In the genomic region with DNA sequence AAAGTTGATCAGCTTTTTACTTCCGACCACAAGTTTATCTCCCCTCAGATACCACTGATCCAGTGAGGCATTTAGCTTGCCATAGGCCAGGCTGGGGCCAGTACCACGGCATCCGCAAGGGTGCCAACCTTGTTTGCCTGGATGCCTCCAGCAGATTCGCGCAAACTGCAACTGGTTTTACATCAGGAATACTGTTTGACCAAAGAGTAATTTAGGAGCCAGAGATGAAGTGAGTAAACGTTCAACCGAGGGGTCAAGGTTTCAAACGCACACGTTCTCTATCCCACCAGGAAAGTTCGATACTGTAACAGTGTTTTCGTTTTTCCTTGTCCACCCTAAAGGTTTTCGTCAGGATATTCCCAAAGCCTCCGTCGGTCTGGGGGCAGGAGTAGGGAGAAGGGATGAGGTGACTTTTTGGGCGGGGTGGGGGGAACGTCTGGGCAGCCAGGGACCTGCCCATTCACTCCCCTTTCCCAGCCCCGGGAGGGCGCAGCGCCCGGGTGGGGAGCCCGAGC, we compare ENCODE assay signal across 7 cellular contexts. TPM values are rescaled to one million over a fixed set of nuclear protein-coding genes. Genes with fewer than 3 reads are reported as not detected.
A peak's percentile ranks its signal among the peaks of the same experiment; 100 is the strongest.
DNase-seq lines count a peak whose midpoint lies in the region; ATAC-seq and TF ChIP-seq lines count a peak whose summit lies in the region.

A gene with protein sequence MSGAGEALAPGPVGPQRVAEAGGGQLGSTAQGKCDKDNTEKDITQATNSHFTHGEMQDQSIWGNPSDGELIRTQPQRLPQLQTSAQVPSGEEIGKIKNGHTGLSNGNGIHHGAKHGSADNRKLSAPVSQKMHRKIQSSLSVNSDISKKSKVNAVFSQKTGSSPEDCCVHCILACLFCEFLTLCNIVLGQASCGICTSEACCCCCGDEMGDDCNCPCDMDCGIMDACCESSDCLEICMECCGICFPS (plus strand): TSS at position 459 of the 515 bp plus-strand sequence. CDS start 940 bp downstream, outside the sequence.

- no peaks in the 10 kb centered on the region for H3K9me3 ChIP-seq in fibroblast of lung (ENCODE audit: control insufficient read depth, insufficient read depth, low read depth, low read length)

- H3K4me3 Mint-ChIP-seq in nephron, result peak within 1 kb of the TSS; percentile 89 to 97 (median 95)

- H3K36me3 ChIP-seq in KMS-11 (ENCODE audit: insufficient read depth) (no peaks in the 10 kb centered on the region), fibroblast of lung (ENCODE audit: control insufficient read depth, insufficient read depth, low read length) (no peaks in the 10 kb centered on the region)

- H3K27ac ChIP-seq in KMS-11 (peak within 1 kb of the TSS; percentile 66), fibroblast of lung (ENCODE audit: insufficient read depth, low read length) (peak within 1 kb of the TSS; percentile 76)

- no peaks in the 10 kb centered on the region for H3K9me3 Mint-ChIP-seq in nephron

- H3K9ac ChIP-seq in KMS-11 (peak within 1 kb of the TSS; percentile 93), fibroblast of lung (ENCODE audit: insufficient read depth, low read length) (peak within 1 kb of the TSS; percentile 71)

- H3K27me3 ChIP-seq in KMS-11 (ENCODE audit: insufficient read depth, low read depth) (no peaks in the 10 kb centered on the region), fibroblast of lung (ENCODE audit: control insufficient read depth, insufficient read depth, low read length) (no peaks in the 10 kb centered on the region)

- peaks cover 28% of the 10 kb centered on the region for H3K4me1 ChIP-seq in KMS-11 (ENCODE audit: low read depth, poor library complexity, severe bottlenecking)
- H3K4me1 ChIP-seq in fibroblast of lung (ENCODE audit: control insufficient read depth, extremely low read depth, insufficient read depth, low read length), result peaks cover 6% of the 10 kb centered on the region

- H3K4me2 ChIP-seq in KMS-11 (peak within 1 kb of the TSS; percentile 55), fibroblast of lung (ENCODE audit: extremely low read depth, insufficient read depth, low read length) (peak within 1 kb of the TSS; percentile 68)

- H2AFZ ChIP-seq in KMS-11 (ENCODE audit: low read depth), result peak within 1 kb of the TSS; percentile 97
- H2AFZ ChIP-seq in fibroblast of lung (ENCODE audit: low read length), result peak within 1 kb of the TSS; percentile 88

- peak; percentile 27 for DNase-seq in activated CD8-positive, alpha-beta memory T cell treated with anti-CD3 and anti-CD28 coated beads, Interleukin-2, amount 50 U/mL, for 4 hours
- DNase-seq in fibroblast of lung (ENCODE audit: low read depth in 2 of 2) (no peak), NCI-H1417 treated with DMSO at 0.1 percent for 48 hours (lab: John Stamatoyannopoulos, UW) (no peak), NCI-H1694 treated with DMSO at 0.1 percent for 48 hours (lab: John Stamatoyannopoulos, UW) (no peak)

- H3K79me2 ChIP-seq in KMS-11 (ENCODE audit: insufficient read depth, low read depth), result peaks cover 34% of the 10 kb centered on the region
- peaks cover 36% of the 10 kb centered on the region for H3K79me2 ChIP-seq in fibroblast of lung (ENCODE audit: control insufficient read depth, insufficient read depth, low read length)

- TF ChIP-seq CTCF in KMS-11 (conservative IDR thresholded peaks at IDR 0.05; ENCODE audit: low read depth, low read length) (no peak), fibroblast of lung (conservative IDR thresholded peaks at IDR 0.05 in 1 of 2, IDR thresholded peaks at IDR 0.05 in 1 of 2; ENCODE audit: low read depth in 1 of 2, low read length in 2 of 2) (no peak), nephron (IDR thresholded peaks at IDR 0.05; ENCODE audit: unreplicated experiment in 3 of 3) (no peak)

- H3K4me1 Mint-ChIP-seq in nephron, result peaks cover 19% of the 10 kb centered on the region

- ATAC-seq in HG03442 (IDR thresholded peaks at IDR 0.05; ENCODE audit: unreplicated experiment), result no peak

- no peaks in the 10 kb centered on the region for H4K20me1 ChIP-seq in KMS-11 (ENCODE audit: insufficient read depth)
- H4K20me1 ChIP-seq in fibroblast of lung (ENCODE audit: control insufficient read depth, extremely low read depth, insufficient read depth, low read length), result no peaks in the 10 kb centered on the region

- H3K36me3 Mint-ChIP-seq in nephron (ENCODE audit: low read depth), result peaks cover 4% of the 10 kb centered on the region

- H3K4me3 ChIP-seq in KMS-11 (IDR thresholded peaks at IDR 0.05; ENCODE audit: insufficient read depth, low read depth, low read length) (no peak within 1 kb of the TSS), fibroblast of lung (replicated peaks in 1 of 4; ENCODE audit: control extremely low read depth in 1 of 4, insufficient read depth in 1 of 4, low read depth in 3 of 4, low read length in 4 of 4) (peak within 1 kb of the TSS; percentile 56 to 89 (median 83))

- no peaks in the 10 kb centered on the region for H3K27me3 Mint-ChIP-seq in nephron (ENCODE audit: low read depth)

- H3K27ac Mint-ChIP-seq in nephron, result peak within 1 kb of the TSS; percentile 97 to 99 (median 99)

RNA-seq across cellular contexts. Expression of the gene that starts here (rescaled TPM):
- 41.6 and 67.4 TPM in 2 replicates for total RNA-seq in fibroblast of lung
- 38.7 and 46.3 TPM in 2 replicates for polyA plus RNA-seq in fibroblast of lung
- polyA plus RNA-seq in fibroblast of lung (2012), result 39.1 and 50.9 TPM in 2 replicates
- 3.7 and 23.6 TPM in 2 replicates for polyA minus RNA-seq in fibroblast of lung (ENCODE audit: low replicate concordance)
